In the genomic region with DNA sequence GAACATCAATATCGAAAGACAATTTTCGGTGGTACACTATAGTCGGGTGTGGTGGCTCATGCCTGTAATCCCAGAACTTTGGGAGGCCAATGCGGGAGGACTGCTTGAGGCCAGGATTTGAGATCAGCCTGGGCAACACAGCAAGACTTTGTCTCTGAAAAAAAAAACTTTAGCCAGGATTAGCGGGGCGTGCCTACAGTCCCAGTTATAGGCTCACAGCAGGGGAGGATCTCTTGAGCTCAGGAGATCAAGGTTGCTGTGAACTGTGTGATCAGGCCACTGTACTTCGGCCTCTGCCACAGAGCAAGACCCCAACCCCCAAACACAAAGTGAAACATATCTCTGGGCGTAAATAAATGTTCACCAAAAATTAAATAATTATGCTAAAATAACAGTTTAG, we compare ENCODE assay signal across 1 cellular context.
TF ChIP-seq lines count a peak whose summit lies in the region.

No MANE protein-coding gene starts in this region.

TF ChIP-seq in HepG2, 621 proteins besides CTCF, POLR2A, EP300 and RAD21 (continued from another document and continues in another):
- no peak for TF ChIP-seq GMEB2 (CRISPR knock-in tag; IDR thresholded peaks at IDR 0.05; ENCODE audit: low read depth)
- peak; percentile 61 for TF ChIP-seq XRCC5 (optimal IDR thresholded peaks at IDR 0.05; ENCODE audit: low read length)
- TF ChIP-seq MXD1 (CRISPR knock-in tag; IDR thresholded peaks at IDR 0.05), result no peak
- no peak for TF ChIP-seq KDM3A (CRISPR knock-in tag; IDR thresholded peaks at IDR 0.05; ENCODE audit: low read depth)
- no peak for TF ChIP-seq GLI4 (CRISPR knock-in tag; IDR thresholded peaks at IDR 0.05; ENCODE audit: borderline replicate concordance)
- no peak for TF ChIP-seq ZNF30 (CRISPR knock-in tag; IDR thresholded peaks at IDR 0.05)
- TF ChIP-seq GATAD1 (CRISPR knock-in tag; IDR thresholded peaks at IDR 0.05), result 0 out of 2 replicates have a peak, but pooled peaks have one; percentile 20
- TF ChIP-seq MXD3 (CRISPR knock-in tag; IDR thresholded peaks at IDR 0.05), result no peak
- TF ChIP-seq RFXAP (CRISPR knock-in tag; IDR thresholded peaks at IDR 0.05; ENCODE audit: borderline replicate concordance), result 0 out of 2 replicates have a peak, but pooled peaks have one; percentile 36
- no peak for TF ChIP-seq SMAD1 (CRISPR knock-in tag; IDR thresholded peaks at IDR 0.05; ENCODE audit: borderline replicate concordance, low read depth)
- no peak for TF ChIP-seq SMAD9 (CRISPR knock-in tag; IDR thresholded peaks at IDR 0.05)
- TF ChIP-seq SOX5 (CRISPR knock-in tag; IDR thresholded peaks at IDR 0.05; ENCODE audit: borderline replicate concordance), result peak; percentile 31; the same call in 1 of the 2 replicates
- peak; percentile 56 for TF ChIP-seq MED1 (CRISPR knock-in tag; IDR thresholded peaks at IDR 0.05)
- no peak for TF ChIP-seq ZNF446 (CRISPR knock-in tag; IDR thresholded peaks at IDR 0.05)
- TF ChIP-seq FOXP1 (IDR thresholded peaks at IDR 0.05), result no peak
- peak; percentile 23; the same call in 1 of the 2 replicates for TF ChIP-seq FOXP1 (CRISPR knock-in tag; IDR thresholded peaks at IDR 0.05)
- no peak for TF ChIP-seq POGK (CRISPR knock-in tag; conservative IDR thresholded peaks at IDR 0.05)
- peak; percentile 97 for TF ChIP-seq HNF4A (CRISPR knock-in tag; IDR thresholded peaks at IDR 0.05)
- TF ChIP-seq ZEB1 (IDR thresholded peaks at IDR 0.05; ENCODE audit: insufficient replicate concordance, low read depth), result no peak
- TF ChIP-seq ZNF142 (CRISPR knock-in tag; IDR thresholded peaks at IDR 0.05), result peak; percentile 98
- TF ChIP-seq KLF13 (CRISPR knock-in tag; IDR thresholded peaks at IDR 0.05), result no peak
- peak; percentile 35 for TF ChIP-seq NR2F6 (IDR thresholded peaks at IDR 0.05)
- no peak for TF ChIP-seq NR2F6 (CRISPR knock-in tag; IDR thresholded peaks at IDR 0.05)
- TF ChIP-seq ZNF878 (CRISPR knock-in tag; IDR thresholded peaks at IDR 0.05), result peak; percentile 54; the same call in 1 of the 2 replicates
- TF ChIP-seq, protein P1, sequence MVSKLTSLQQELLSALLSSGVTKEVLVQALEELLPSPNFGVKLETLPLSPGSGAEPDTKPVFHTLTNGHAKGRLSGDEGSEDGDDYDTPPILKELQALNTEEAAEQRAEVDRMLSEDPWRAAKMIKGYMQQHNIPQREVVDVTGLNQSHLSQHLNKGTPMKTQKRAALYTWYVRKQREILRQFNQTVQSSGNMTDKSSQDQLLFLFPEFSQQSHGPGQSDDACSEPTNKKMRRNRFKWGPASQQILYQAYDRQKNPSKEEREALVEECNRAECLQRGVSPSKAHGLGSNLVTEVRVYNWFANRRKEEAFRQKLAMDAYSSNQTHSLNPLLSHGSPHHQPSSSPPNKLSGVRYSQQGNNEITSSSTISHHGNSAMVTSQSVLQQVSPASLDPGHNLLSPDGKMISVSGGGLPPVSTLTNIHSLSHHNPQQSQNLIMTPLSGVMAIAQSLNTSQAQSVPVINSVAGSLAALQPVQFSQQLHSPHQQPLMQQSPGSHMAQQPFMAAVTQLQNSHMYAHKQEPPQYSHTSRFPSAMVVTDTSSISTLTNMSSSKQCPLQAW (CRISPR knock-in tag; IDR thresholded peaks at IDR 0.05), result no peak
- peak; percentile 64; the same call in 1 of the 2 replicates for TF ChIP-seq TARDBP (CRISPR knock-in tag; IDR thresholded peaks at IDR 0.05)
- peak; percentile 66; the same call in 1 of the 2 replicates for TF ChIP-seq MIXL1 (CRISPR knock-in tag; IDR thresholded peaks at IDR 0.05)
- TF ChIP-seq POLR2AphosphoS5 (IDR thresholded peaks at IDR 0.05; ENCODE audit: low read depth, low read length), result peak; percentile 38; the same call in 1 of the 2 replicates
- no peak for TF ChIP-seq SP1 (IDR thresholded peaks at IDR 0.05)
- no peak for TF ChIP-seq SP1 (CRISPR knock-in tag; IDR thresholded peaks at IDR 0.05)
- peak; percentile 40; the same call in 1 of the 2 replicates for TF ChIP-seq ZNF792 (CRISPR knock-in tag; IDR thresholded peaks at IDR 0.05)
- no peak for TF ChIP-seq SNAPC4 (CRISPR knock-in tag; IDR thresholded peaks at IDR 0.05)
- TF ChIP-seq HMGA1 (CRISPR knock-in tag; conservative IDR thresholded peaks at IDR 0.05), result no peak
- no peak for TF ChIP-seq CHCHD3 (CRISPR knock-in tag; IDR thresholded peaks at IDR 0.05)
- TF ChIP-seq ZNF75D (CRISPR knock-in tag; IDR thresholded peaks at IDR 0.05; ENCODE audit: borderline replicate concordance), result no peak
- TF ChIP-seq, protein P2, sequence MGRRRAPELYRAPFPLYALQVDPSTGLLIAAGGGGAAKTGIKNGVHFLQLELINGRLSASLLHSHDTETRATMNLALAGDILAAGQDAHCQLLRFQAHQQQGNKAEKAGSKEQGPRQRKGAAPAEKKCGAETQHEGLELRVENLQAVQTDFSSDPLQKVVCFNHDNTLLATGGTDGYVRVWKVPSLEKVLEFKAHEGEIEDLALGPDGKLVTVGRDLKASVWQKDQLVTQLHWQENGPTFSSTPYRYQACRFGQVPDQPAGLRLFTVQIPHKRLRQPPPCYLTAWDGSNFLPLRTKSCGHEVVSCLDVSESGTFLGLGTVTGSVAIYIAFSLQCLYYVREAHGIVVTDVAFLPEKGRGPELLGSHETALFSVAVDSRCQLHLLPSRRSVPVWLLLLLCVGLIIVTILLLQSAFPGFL (CRISPR knock-in tag; IDR thresholded peaks at IDR 0.05), result no peak
- TF ChIP-seq TFAP4 (IDR thresholded peaks at IDR 0.05; ENCODE audit: borderline replicate concordance, low read depth), result no peak
- TF ChIP-seq ZNF3 (CRISPR knock-in tag; IDR thresholded peaks at IDR 0.05), result 0 out of 2 replicates have a peak, but pooled peaks have one; percentile 44
